Comparison of ENCODE assay signal across 11 cellular contexts in genomic region chr14:99531221-99532096, GRCh38. TPM values are rescaled to one million over a fixed set of nuclear protein-coding genes. Genes with fewer than 3 reads are reported as not detected.
DNase-seq lines count a peak whose midpoint lies in the region; ATAC-seq and TF ChIP-seq lines count a peak whose summit lies in the region.
"Had no signal": no experiment of that assay in that cellular context is flagged by ENCODE, and none has a peak within 500 bp of the region (broad histone marks: within the 10 kb centered on the region; RNA-seq: fewer than 3 reads in every experiment).

No MANE protein-coding gene starts in this region.

- TF ChIP-seq CTCF in astrocyte of the spinal cord (IDR thresholded peaks at IDR 0.05; ENCODE audit: low read depth, low read length) = no peak

- DNase-seq in AG08396 (ENCODE audit: low spot score) (peak; percentile 63), LHCN-M2 (ENCODE audit: low read depth) (peak; percentile 46), astrocyte of the spinal cord (ENCODE audit: low read depth, low spot score) (peak; percentile 89), left kidney (ENCODE audit: low read depth, low spot score) (peak; percentile 33), RKO (ENCODE audit: low spot score) (no peak), T-helper 2 cell (no peak), posterior vena cava (ENCODE audit: low spot score) (no peak)
- DNase-seq: activated CD4-positive, alpha-beta T cell treated with anti-CD3 and anti-CD28 coated beads for 1 hour; activated naive CD4-positive, alpha-beta T cell treated with anti-CD3 and anti-CD28 coated beads, Interleukin-2, amount 50 U/mL, for 16 hours; C1 segment of cervical spinal cord had no signal

- intact Hi-C loops in posterior vena cava (cut with DNase I) = no loop called here

- H3K4me3 ChIP-seq in astrocyte of the spinal cord (ENCODE audit: low read depth, low read length) = no peak overlapping the region

- no peak for ATAC-seq in GM18858 (IDR thresholded peaks at IDR 0.05; ENCODE audit: unreplicated experiment)

- in situ Hi-C loops in astrocyte of the spinal cord (cut with HindIII; ENCODE audit: low sequenced_read_pairs) = no loop called here

RNA-seq across cellular contexts. Expression of gene CCNK, which starts 50.2 kb away (rescaled TPM):
- 9.4 and 19.8 TPM in 2 replicates for total RNA-seq in LHCN-M2 (2014; rRNA removed)
- 44.1 TPM for polyA plus RNA-seq in LHCN-M2 (2012)
- 10 to 100 TPM; 34.3 to 35.3 TPM for total RNA-seq in posterior vena cava

RNA-seq across cellular contexts. Expression of gene SETD3, which starts 50.8 kb away (rescaled TPM):
- 48.5 and 50.3 TPM in 2 replicates for total RNA-seq in LHCN-M2 (2014; rRNA removed)
- 20.3 TPM for polyA plus RNA-seq in LHCN-M2 (2012)
- total RNA-seq in posterior vena cava = 100 to 1,000 TPM in 1 of 2 donors, 10 to 100 TPM in 1; 74.5 to 103 TPM

Comparison
In these comparisons a context has a peak if more than half of its experiments do, and no peak if none do; other contexts are left out.
1. DNase-seq: peak in AG08396 (single experiment), LHCN-M2 (single experiment), astrocyte of the spinal cord (single experiment) and left kidney (single experiment); none in RKO (single experiment), T-helper 2 cell (0 of 5) and posterior vena cava (single experiment).